8 cellular contexts compared by ENCODE assay signal in the genomic region with DNA sequence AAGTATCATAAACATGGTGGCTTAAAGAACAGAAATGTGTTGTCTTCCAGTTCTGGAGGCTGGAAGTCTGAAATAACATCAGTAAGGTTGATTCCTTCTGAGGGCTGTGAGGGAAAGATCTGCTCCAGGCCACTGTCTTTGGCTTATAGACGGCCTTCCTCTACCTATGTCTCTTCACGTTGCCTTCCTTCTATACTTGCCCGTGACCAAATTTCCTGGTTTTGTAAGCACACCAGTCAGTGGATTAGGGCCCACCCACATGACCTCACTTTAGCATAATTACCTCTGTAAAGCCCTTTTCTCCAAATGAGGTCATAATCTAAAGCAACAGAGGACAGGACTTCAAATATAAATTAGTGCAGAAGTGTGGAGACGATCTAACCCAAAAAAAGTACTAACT.
"Had no signal": no experiment of that assay in that cellular context is flagged by ENCODE, and none has a peak within 500 bp of the region (broad histone marks: within the 10 kb centered on the region; RNA-seq: fewer than 3 reads in every experiment).

No MANE protein-coding gene starts in this region.

- H3K4me1 ChIP-seq: HAP-1 had no signal

- DNase-seq: GOT3, H7, HFFc6, KG1 had no signal

- H3K27ac Mint-ChIP-seq: HFFc6, IgD-negative memory B cell had no signal

- H3K9me3 ChIP-seq: HAP-1 had no signal

- H3K4me1 Mint-ChIP-seq: IgD-negative memory B cell had no signal

- H3K4me3 ChIP-seq: HAP-1 had no signal

- H3K27me3 Mint-ChIP-seq: IgD-negative memory B cell had no signal

- H3K9me3 Mint-ChIP-seq: HFFc6, IgD-negative memory B cell had no signal

- H3K4me3 Mint-ChIP-seq: HFFc6, IgD-negative memory B cell had no signal

- H3K36me3 ChIP-seq: HAP-1 had no signal

- ATAC-seq: HCT116, HepG2 had no signal
